Comparison of ENCODE assay signal across 28 cellular contexts in genomic region chr16:64711596-64711995, GRCh38.
"Had no signal": no experiment of that assay in that cellular context is flagged by ENCODE, and none has a peak within 500 bp of the region (broad histone marks: within the 10 kb centered on the region; RNA-seq: fewer than 3 reads in every experiment).

No MANE protein-coding gene starts in this region.

- H3K4me1 ChIP-seq: adrenal gland, ascending aorta, esophagus squamous epithelium, heart right ventricle, parathyroid adenoma, right atrium auricular region, spleen, suprapubic skin, tibial nerve had no signal

- ATAC-seq: heart right ventricle; naive thymus-derived CD4-positive, alpha-beta T cell had no signal

- H3K9ac ChIP-seq: parathyroid adenoma had no signal

- H3K4me3 ChIP-seq: adrenal gland, ascending aorta, esophagus squamous epithelium, heart right ventricle, right atrium auricular region, spleen, suprapubic skin, tibial nerve had no signal

- H3K27me3 Mint-ChIP-seq: activated CD4-positive, alpha-beta memory T cell treated with anti-CD3 and anti-CD28 coated beads for 36 hours; activated CD4-positive, alpha-beta T cell treated with anti-CD3 and anti-CD28 coated beads, Interleukin-2, amount 10 ng/mL, durations not matched to agents 24 days and 14 days; activated naive CD8-positive, alpha-beta T cell treated with anti-CD3 and anti-CD28 coated beads for 36 hours; central memory CD8-positive, alpha-beta T cell; naive thymus-derived CD4-positive, alpha-beta T cell had no signal

- H3K36me3 ChIP-seq: adrenal gland, ascending aorta, esophagus squamous epithelium, heart right ventricle, right atrium auricular region, spleen, suprapubic skin, tibial nerve had no signal

- H3K4me3 Mint-ChIP-seq: activated CD4-positive, alpha-beta memory T cell treated with anti-CD3 and anti-CD28 coated beads for 36 hours; activated CD4-positive, alpha-beta T cell treated with anti-CD3 and anti-CD28 coated beads, Interleukin-2, amount 10 ng/mL, durations not matched to agents 24 days and 14 days; activated naive CD4-positive, alpha-beta T cell treated with anti-CD3 and anti-CD28 coated beads for 36 hours; activated naive CD8-positive, alpha-beta T cell treated with anti-CD3 and anti-CD28 coated beads for 36 hours; activated T-helper 1 cell treated with anti-CD3 and anti-CD28 coated beads, Interleukin-12 subunit alpha, Interleukin-12 subunit beta, Interleukin-2, Interleukin-4 antibody, amounts not matched to agents 30 ng/mL and 10 ng/mL and 1 ng/mL, durations not matched to agents 14 hours and 24 hours and 36 hours; central memory CD8-positive, alpha-beta T cell; mesothelial cell of epicardium; naive thymus-derived CD4-positive, alpha-beta T cell; neural crest cell had no signal

- DNase-seq: activated CD4-positive, alpha-beta memory T cell treated with anti-CD3 and anti-CD28 coated beads for 36 hours; activated CD4-positive, alpha-beta T cell treated with anti-CD3 and anti-CD28 coated beads, Interleukin-2, amount 10 ng/mL, durations not matched to agents 24 days and 14 days; activated CD4-positive, CD25-positive, alpha-beta regulatory T cell treated with anti-CD3 and anti-CD28 coated beads, Interleukin-2, amount 50 U/mL, for 72 hours; activated CD8-positive, alpha-beta memory T cell treated with anti-CD3 and anti-CD28 coated beads, Interleukin-2, amount 50 U/mL, for 4 hours; activated effector memory CD4-positive, alpha-beta T cell treated with anti-CD3 and anti-CD28 coated beads, Interleukin-2, amount 50 U/mL, for 16 hours; activated naive CD4-positive, alpha-beta T cell treated with anti-CD3 and anti-CD28 coated beads for 36 hours; activated naive CD8-positive, alpha-beta T cell treated with anti-CD3 and anti-CD28 coated beads for 36 hours; activated T-cell treated with anti-CD3 and anti-CD28 coated beads, Interleukin-2, amount 50 U/mL, for 1 hour; adrenal gland; dermis blood vessel endothelial cell; effector CD4-positive, alpha-beta T cell; esophagus squamous epithelium; foreskin melanocyte; heart right ventricle; naive thymus-derived CD4-positive, alpha-beta T cell; nucleus accumbens; spleen; stimulated activated naive CD4-positive, alpha-beta T cell had no signal

- H3K9me3 Mint-ChIP-seq: mesothelial cell of epicardium had no signal

- H3K4me1 Mint-ChIP-seq: activated CD4-positive, alpha-beta T cell treated with anti-CD3 and anti-CD28 coated beads, Interleukin-2, amount 10 ng/mL, durations not matched to agents 24 days and 14 days; activated naive CD8-positive, alpha-beta T cell treated with anti-CD3 and anti-CD28 coated beads for 36 hours; central memory CD8-positive, alpha-beta T cell; naive thymus-derived CD4-positive, alpha-beta T cell; neural crest cell had no signal

- H3K27ac ChIP-seq: adrenal gland, ascending aorta, epithelial cell of prostate, esophagus squamous epithelium, heart right ventricle, parathyroid adenoma, right atrium auricular region, spleen, suprapubic skin, tibial nerve had no signal

- H3K27ac Mint-ChIP-seq: activated CD4-positive, alpha-beta memory T cell treated with anti-CD3 and anti-CD28 coated beads for 36 hours; activated CD4-positive, alpha-beta T cell treated with anti-CD3 and anti-CD28 coated beads, Interleukin-2, amount 10 ng/mL, durations not matched to agents 24 days and 14 days; activated naive CD4-positive, alpha-beta T cell treated with anti-CD3 and anti-CD28 coated beads for 36 hours; activated naive CD8-positive, alpha-beta T cell treated with anti-CD3 and anti-CD28 coated beads for 36 hours; activated T-helper 1 cell treated with anti-CD3 and anti-CD28 coated beads, Interleukin-12 subunit alpha, Interleukin-12 subunit beta, Interleukin-2, Interleukin-4 antibody, amounts not matched to agents 30 ng/mL and 10 ng/mL and 1 ng/mL, durations not matched to agents 14 hours and 24 hours and 36 hours; mesothelial cell of epicardium; naive thymus-derived CD4-positive, alpha-beta T cell had no signal

- H3K79me2 ChIP-seq: parathyroid adenoma had no signal

- H3K36me3 Mint-ChIP-seq: activated CD4-positive, alpha-beta memory T cell treated with anti-CD3 and anti-CD28 coated beads for 36 hours; activated naive CD8-positive, alpha-beta T cell treated with anti-CD3 and anti-CD28 coated beads for 36 hours; mesothelial cell of epicardium had no signal

- H3K9me3 ChIP-seq: adrenal gland, ascending aorta, esophagus squamous epithelium, right atrium auricular region, suprapubic skin, tibial nerve had no signal

- H3K27me3 ChIP-seq: adrenal gland, ascending aorta, esophagus squamous epithelium, heart right ventricle, right atrium auricular region, spleen, suprapubic skin, tibial nerve had no signal

- H2AFZ ChIP-seq: parathyroid adenoma had no signal
